Comparison of ENCODE assay signal across 19 cellular contexts in the genomic region with DNA sequence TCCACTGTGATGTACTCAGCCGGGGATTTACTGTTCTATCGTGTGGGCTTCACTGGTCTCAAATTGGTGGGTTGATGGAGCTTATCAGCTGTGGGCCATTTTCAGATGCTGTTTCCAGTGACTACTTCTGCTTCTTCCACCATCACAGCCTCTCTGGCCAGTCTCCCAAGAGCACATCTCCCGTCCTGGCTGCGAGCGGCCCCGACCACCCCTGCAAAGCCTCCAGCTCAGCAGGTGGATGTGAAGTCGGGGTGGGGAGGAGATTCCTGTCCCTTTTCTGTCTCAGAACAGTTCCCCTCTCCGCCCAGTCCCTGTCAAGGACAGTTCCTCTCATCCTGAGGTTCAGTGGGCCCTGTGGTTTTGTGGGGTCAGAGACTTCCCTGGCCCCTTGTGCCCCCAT. TPM values are rescaled to one million over a fixed set of nuclear protein-coding genes. Genes with fewer than 3 reads are reported as not detected.
A peak's percentile ranks its signal among the peaks of the same experiment; 100 is the strongest.
DNase-seq lines count a peak whose midpoint lies in the region; ATAC-seq and TF ChIP-seq lines count a peak whose summit lies in the region.
"Had no signal": no experiment of that assay in that cellular context is flagged by ENCODE, and none has a peak within 500 bp of the region (broad histone marks: within the 10 kb centered on the region; RNA-seq: fewer than 3 reads in every experiment).

No MANE protein-coding gene starts in this region.

- no peak overlapping the region for H2AFZ ChIP-seq in neuronal stem cell (ENCODE audit: low read length)

- H3K4me1 Mint-ChIP-seq in IgD-negative memory B cell = peaks cover 15 to 34% (median 27%) of the 10 kb centered on the region in 3 donors

- WGBS in adrenal gland, 4 donors = 50 to 64% (median 53%) methylated on average over 8 of the region's 8 CpGs
- no CpG with 5 or more reads among the region's 8 CpGs for WGBS in neuronal stem cell (ENCODE audit: extremely low coverage in 2 of 2, insufficient read length in 2 of 2, insufficient replicate concordance in 1 of 2), 2 donors
- WGBS in esophagus squamous epithelium, 2 donors = 58 to 73% methylated on average over 4 to 8 of the region's 8 CpGs

- H3K36me3 ChIP-seq in BLaER1 = no peaks in the 10 kb centered on the region
- no peaks in the 10 kb centered on the region for H3K36me3 ChIP-seq in adrenal gland (replicated peaks in 1 of 2)
- no peaks in the 10 kb centered on the region for H3K36me3 ChIP-seq in neuronal stem cell (replicated peaks in 1 of 2; ENCODE audit: control insufficient read depth in 2 of 2, insufficient read depth in 2 of 2, low read length in 2 of 2)
- H3K36me3 ChIP-seq in vagina = no peaks in the 10 kb centered on the region
- no peaks in the 10 kb centered on the region for H3K36me3 ChIP-seq in esophagus squamous epithelium

- peak overlapping the region; percentile 55 for H3K27ac ChIP-seq in BLaER1
- H3K27ac ChIP-seq in adrenal gland = no peak overlapping the region
- H3K27ac ChIP-seq in neuronal stem cell (replicated peaks; ENCODE audit: low read length) = no peak overlapping the region
- H3K27ac ChIP-seq in vagina = no peak overlapping the region
- no peak overlapping the region for H3K27ac ChIP-seq in esophagus squamous epithelium
- H3K27ac ChIP-seq: KMS-11, RWPE1 had no signal

- TF ChIP-seq POLR2A in adrenal gland (IDR thresholded peaks at IDR 0.05) = no peak
- no peak for TF ChIP-seq POLR2A in vagina (IDR thresholded peaks at IDR 0.05)
- TF ChIP-seq POLR2A in esophagus squamous epithelium (IDR thresholded peaks at IDR 0.05) = no peak

- H3K23ac ChIP-seq in neuronal stem cell (ENCODE audit: low read depth, low read length, poor library complexity) = peak overlapping the region; percentile 59

- no peak overlapping the region for H4K8ac ChIP-seq in neuronal stem cell (ENCODE audit: low read depth, low read length)

- H3K79me1 ChIP-seq in neuronal stem cell (ENCODE audit: low read depth, low read length) = no peaks in the 10 kb centered on the region

- peak overlapping the region; percentile 4 to 95 (median 50) for H3K4me3 Mint-ChIP-seq in IgD-negative memory B cell

- H3K27me3 ChIP-seq in BLaER1 = no peaks in the 10 kb centered on the region
- H3K27me3 ChIP-seq in adrenal gland = peaks cover 23% of the 10 kb centered on the region
- peaks cover 0 to 46% (median 0%) of the 10 kb centered on the region in 3 experiments for H3K27me3 ChIP-seq in neuronal stem cell (ENCODE audit: control insufficient read depth in 3 of 3, insufficient read depth in 3 of 3, low read depth in 1 of 3, low read length in 3 of 3)
- no peaks in the 10 kb centered on the region for H3K27me3 ChIP-seq in vagina
- H3K27me3 ChIP-seq in esophagus squamous epithelium = peaks cover 0 to 92% (median 2%) of the 10 kb centered on the region in 4 donors

- H3K4me2 ChIP-seq in BLaER1 = peak overlapping the region; percentile 88
- H3K4me2 ChIP-seq in neuronal stem cell (ENCODE audit: insufficient read depth, low read length, poor library complexity, severe bottlenecking) = no peak overlapping the region
- H3K4me2 ChIP-seq: KMS-11 had no signal

- no peaks in the 10 kb centered on the region for H3K9me3 Mint-ChIP-seq in IgD-negative memory B cell

- no peak overlapping the region for H2BK5ac ChIP-seq in neuronal stem cell (ENCODE audit: low read length)

- H2AK5ac ChIP-seq in neuronal stem cell (ENCODE audit: low read depth, low read length) = no peak overlapping the region

- peak overlapping the region; percentile 28 for H3K14ac ChIP-seq in neuronal stem cell (ENCODE audit: low read length)

- no peak overlapping the region for H4K91ac ChIP-seq in neuronal stem cell (ENCODE audit: low read depth, low read length, poor library complexity)

- H2BK15ac ChIP-seq in neuronal stem cell (ENCODE audit: low read length) = no peak overlapping the region

- H2BK120ac ChIP-seq in neuronal stem cell (ENCODE audit: low read depth, low read length) = no peak overlapping the region

- H3K9me3 ChIP-seq in BLaER1 = peaks cover under 1% of the 10 kb centered on the region; the same call in 1 of the 2 replicates
- H3K9me3 ChIP-seq in adrenal gland (replicated peaks in 1 of 3) = no peaks in the 10 kb centered on the region
- peaks cover 0 to 4% of the 10 kb centered on the region in 2 donors for H3K9me3 ChIP-seq in neuronal stem cell (replicated peaks in 1 of 2; ENCODE audit: control insufficient read depth in 2 of 2, insufficient read depth in 1 of 2, low read depth in 1 of 2, low read length in 2 of 2)
- H3K9me3 ChIP-seq in vagina = no peaks in the 10 kb centered on the region
- H3K9me3 ChIP-seq in esophagus squamous epithelium = no peaks in the 10 kb centered on the region
- H3K9me3 ChIP-seq: Caco-2 had no signal

- H3K18ac ChIP-seq in neuronal stem cell (ENCODE audit: low read length) = peak overlapping the region; percentile 86

- peak overlapping the region in 2 of 3 donors; percentile 36 to 93 for H3K27ac Mint-ChIP-seq in IgD-negative memory B cell

- peak in 4 of 7 donors; percentile 9 to 21 (median 16) for DNase-seq in adrenal gland
- DNase-seq in neuronal stem cell (ENCODE audit: low spot score) = no peak
- DNase-seq in NCI-H2029 treated with DMSO at 0.1 percent for 48 hours (lab: John Stamatoyannopoulos, UW) = no peak
- DNase-seq in vagina (ENCODE audit: extremely low spot score in 2 of 2) = no peak
- DNase-seq in esophagus squamous epithelium (lab: John Stamatoyannopoulos, UW) = no peak
- DNase-seq: GOT3, MM.1S, NCI-H1105, NCI-H187 treated with DMSO at 0.1 percent for 48 hours, NCI-H446 treated with DMSO at 0.1 percent for 48 hours, NCI-H774 had no signal

- H3K36me3 Mint-ChIP-seq in IgD-negative memory B cell = peaks cover 1% of the 10 kb centered on the region

- H3K27me3 Mint-ChIP-seq in IgD-negative memory B cell = peaks cover 16% of the 10 kb centered on the region

- H3K4ac ChIP-seq in neuronal stem cell (ENCODE audit: low read length) = no peak overlapping the region

- no peak overlapping the region for H2BK12ac ChIP-seq in neuronal stem cell (ENCODE audit: low read length)

- TF ChIP-seq CTCF in adrenal gland (IDR thresholded peaks at IDR 0.05) = no peak
- TF ChIP-seq CTCF in vagina (IDR thresholded peaks at IDR 0.05) = no peak
- TF ChIP-seq CTCF in esophagus squamous epithelium (IDR thresholded peaks at IDR 0.05) = no peak

- H3K4me3 ChIP-seq in BLaER1 (no peak overlapping the region), adrenal gland (no peak overlapping the region), neuronal stem cell (ENCODE audit: low read length in 2 of 2) (no peak overlapping the region), vagina (no peak overlapping the region), esophagus squamous epithelium (no peak overlapping the region)

- no peak overlapping the region; the same call in 1 of the 2 replicates for H3K9ac ChIP-seq in BLaER1
- no peak overlapping the region for H3K9ac ChIP-seq in neuronal stem cell (ENCODE audit: low read depth, low read length, poor library complexity)
- H3K9ac ChIP-seq: KMS-11 had no signal

- no peaks in the 10 kb centered on the region for H4K20me1 ChIP-seq in BLaER1

- intact Hi-C loops in adrenal gland (cut with DNase I) = no loop called here
- intact Hi-C loops in vagina (cut with DNase I) = no loop called here
- intact Hi-C loops in esophagus squamous epithelium (cut with DNase I) = no loop called here

- H3K4me1 ChIP-seq in BLaER1 (peaks cover 94% of the 10 kb centered on the region), adrenal gland (replicated peaks in 1 of 2) (no peaks in the 10 kb centered on the region), neuronal stem cell (ENCODE audit: control insufficient read depth in 2 of 2, insufficient read depth in 1 of 2, low read depth in 1 of 2, low read length in 2 of 2) (peaks cover 0 to 7% of the 10 kb centered on the region in 2 donors), vagina (peaks cover 7% of the 10 kb centered on the region), esophagus squamous epithelium (peaks cover 0 to 10% (median 0%) of the 10 kb centered on the region in 3 donors)
- H3K4me1 ChIP-seq: Caco-2 had no signal

- no peak for ATAC-seq in HG02798 (IDR thresholded peaks at IDR 0.05; ENCODE audit: poor library complexity, unreplicated experiment)
- ATAC-seq: PC-3 had no signal

RNA-seq across cellular contexts. Expression of a gene that starts 20.2 kb away (rescaled TPM):
- polyA plus RNA-seq in IgD-negative memory B cell (0.06 TPM), adrenal gland (100 to 1,000 TPM in 1 of 3 donors, 10 to 100 TPM in 1, 1 to 10 TPM in 1; 6.3 to 267 (median 76.5) TPM)
- total RNA-seq in adrenal gland (100 to 1,000 TPM in 1 of 8 donors, 10 to 100 TPM in 7; 15.7 to 112 (median 31.6) TPM), vagina (4.9 TPM), esophagus squamous epithelium (1 to 10 TPM in 3 of 4 donors, under 1 TPM in 1; 0.88 to 6.3 (median 2.4) TPM)
- polyA plus RNA-seq in neuronal stem cell (2013, experiment 1 of 2) = 0.40 TPM
- 0.39 TPM for polyA plus RNA-seq in neuronal stem cell (2013, experiment 2 of 2)
- total RNA-seq: A673 had no signal

RNA-seq across cellular contexts. Expression of a gene that starts 33.2 kb away (rescaled TPM):
- not detected for polyA plus RNA-seq in IgD-negative memory B cell
- under 1 TPM in 1 of 8 donors, not detected in 7; 0.61 TPM for total RNA-seq in adrenal gland
- not detected for polyA plus RNA-seq in adrenal gland
- polyA plus RNA-seq in neuronal stem cell (2013, experiment 1 of 2) = not detected
- not detected for polyA plus RNA-seq in neuronal stem cell (2013, experiment 2 of 2)
- not detected for total RNA-seq in vagina
- not detected for total RNA-seq in esophagus squamous epithelium
- total RNA-seq: A673, Caco-2, PC-3 had no signal

RNA-seq across cellular contexts. Expression of a gene that starts 33.5 kb away (rescaled TPM):
- polyA plus RNA-seq in IgD-negative memory B cell = 78.7 TPM
- total RNA-seq in adrenal gland = 1,000 to 10,000 TPM; 1,712 to 4,168 (median 2,244) TPM
- polyA plus RNA-seq in adrenal gland = 1,000 to 10,000 TPM in 2 of 3 donors, 100 to 1,000 TPM in 1; 641 to 1,561 (median 1,335) TPM
- polyA plus RNA-seq in neuronal stem cell (2013, experiment 1 of 2) = 48.8 TPM
- 46.1 TPM for polyA plus RNA-seq in neuronal stem cell (2013, experiment 2 of 2)
- 508 TPM for total RNA-seq in vagina
- total RNA-seq in esophagus squamous epithelium = 100 to 1,000 TPM; 369 to 649 (median 567) TPM

Comparison
In these comparisons a context has a peak if more than half of its experiments do, and no peak if none do; other contexts are left out.
1. DNase-seq: peak in adrenal gland (4 of 7); none in neuronal stem cell (single experiment), NCI-H2029 treated with DMSO at 0.1 percent for 48 hours (single experiment), vagina (0 of 2) and esophagus squamous epithelium (single experiment).